In the genomic region with DNA sequence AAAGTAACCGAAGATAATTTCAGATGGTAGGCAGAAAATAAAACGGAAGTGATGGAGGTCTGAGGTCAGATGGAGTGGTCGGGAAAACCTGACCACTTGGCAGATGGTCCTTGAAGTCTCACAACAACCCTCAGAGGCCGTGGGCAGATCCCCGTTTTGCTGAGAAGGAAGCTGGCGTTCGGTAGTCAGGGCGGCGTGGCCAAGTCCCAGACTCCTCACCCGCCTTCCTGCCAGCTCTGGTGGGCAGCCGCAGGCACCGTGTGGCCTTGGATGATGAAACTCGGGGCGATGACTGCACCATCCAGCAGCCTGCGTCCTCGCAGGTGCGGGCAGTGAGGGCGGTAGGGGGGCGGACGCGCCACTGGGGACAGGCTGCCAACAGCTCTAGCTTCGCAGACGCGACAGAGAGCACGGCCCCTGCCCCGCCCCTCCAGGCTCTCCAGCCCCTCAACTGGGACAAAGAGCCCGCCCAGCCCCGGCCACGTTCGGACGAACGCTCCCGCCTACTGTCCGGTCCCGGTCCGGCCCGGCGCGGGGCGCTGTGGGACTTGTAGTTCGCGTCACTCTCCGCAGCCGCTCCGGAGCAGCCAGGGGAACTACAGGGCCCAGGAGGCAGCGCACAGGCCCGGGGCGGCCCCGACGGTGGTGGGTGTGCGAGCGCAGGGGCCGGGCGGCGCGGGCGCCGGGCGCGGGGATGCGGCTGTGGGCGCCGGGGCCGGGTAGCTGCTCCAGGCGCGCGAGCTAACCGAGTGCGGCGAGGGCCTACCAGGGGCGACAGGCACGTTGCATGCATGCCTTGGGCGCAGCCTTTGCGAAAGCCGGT, we compare ENCODE assay signal across 8 cellular contexts. TPM values are rescaled to one million over a fixed set of nuclear protein-coding genes. Genes with fewer than 3 reads are reported as not detected.
DNase-seq lines count a peak whose midpoint lies in the region; ATAC-seq and TF ChIP-seq lines count a peak whose summit lies in the region.

Gene GPT2 (plus strand): TSS at position 673 of the 823 bp plus-strand sequence. CDS start 354 bp downstream, outside the sequence.

- H3K4me1 ChIP-seq in esophagus muscularis mucosa (peaks cover 12 to 25% (median 20%) of the 10 kb centered on the region in 4 donors), muscle layer of duodenum (ENCODE audit: control insufficient read depth in 1 of 2, insufficient read depth in 2 of 2, low read length in 2 of 2) (peaks cover 0 to 5% of the 10 kb centered on the region in 2 donors)

- peak within 1 kb of the TSS; percentile 88 to 91 for H3K4me3 Mint-ChIP-seq in activated T-cell treated with anti-CD3 and anti-CD28 coated beads, Interleukin-2, amount 50 U/mL, for 72 hours

- TF ChIP-seq POLR2A in esophagus muscularis mucosa (IDR thresholded peaks at IDR 0.05; ENCODE audit: low read depth) = no peak

- TF ChIP-seq CTCF in esophagus muscularis mucosa (IDR thresholded peaks at IDR 0.05) = peak; percentile 21 to 32 (median 21)

- 0% methylated on average over 10 of the region's 75 CpGs for WGBS in esophagus muscularis mucosa

- no peak for TF ChIP-seq RAD21 in Ishikawa (IDR thresholded peaks at IDR 0.05; ENCODE audit: low read depth)

- H3K9me3 ChIP-seq in esophagus muscularis mucosa (no peaks in the 10 kb centered on the region), muscle layer of duodenum (ENCODE audit: control insufficient read depth in 1 of 2, low read length in 2 of 2) (no peaks in the 10 kb centered on the region)

- peaks cover 2 to 5% of the 10 kb centered on the region in 2 donors for H3K36me3 Mint-ChIP-seq in activated T-cell treated with anti-CD3 and anti-CD28 coated beads, Interleukin-2, amount 50 U/mL, for 72 hours (ENCODE audit: insufficient read depth in 2 of 2)

- peaks cover 34% of the 10 kb centered on the region for H3K27me3 Mint-ChIP-seq in activated T-cell treated with anti-CD3 and anti-CD28 coated beads, Interleukin-2, amount 50 U/mL, for 72 hours (ENCODE audit: low read depth)

- intact Hi-C loops in esophagus muscularis mucosa (cut with DNase I) = no loop called here

- H3K27ac ChIP-seq in esophagus muscularis mucosa (replicated peaks in 1 of 4) = peak within 1 kb of the TSS; percentile 65 to 80 (median 74)
- H3K27ac ChIP-seq in muscle layer of duodenum (ENCODE audit: low read length) = no peak within 1 kb of the TSS

- H3K27ac Mint-ChIP-seq in activated T-cell treated with anti-CD3 and anti-CD28 coated beads, Interleukin-2, amount 50 U/mL, for 72 hours = peak within 1 kb of the TSS; percentile 92

- TF ChIP-seq EP300 in Ishikawa (IDR thresholded peaks at IDR 0.05; ENCODE audit: borderline replicate concordance) (peak; percentile 28; the same call in 1 of the 2 replicates), esophagus muscularis mucosa (IDR thresholded peaks at IDR 0.05) (no peak)

- H3K27me3 ChIP-seq in esophagus muscularis mucosa (no peaks in the 10 kb centered on the region), muscle layer of duodenum (ENCODE audit: low read depth, low read length) (no peaks in the 10 kb centered on the region)

- H3K4me3 ChIP-seq in esophagus muscularis mucosa = peak within 1 kb of the TSS; percentile 83 to 94 (median 92)
- peak within 1 kb of the TSS; percentile 74 to 86 for H3K4me3 ChIP-seq in muscle layer of duodenum (ENCODE audit: low read depth in 1 of 2, low read length in 2 of 2)

- peak; percentile 97 for ATAC-seq in GM21619 (IDR thresholded peaks at IDR 0.05; ENCODE audit: unreplicated experiment)
- peak; percentile 95 to 96 for ATAC-seq in activated T-cell treated with anti-CD3 and anti-CD28 coated beads, Interleukin-2, amount 50 U/mL, for 72 hours (replicated peaks in 1 of 2)

- DNase-seq in DMS79 (lab: John Stamatoyannopoulos, UW) (peak; percentile 78), esophagus muscularis mucosa (ENCODE audit: extremely low spot score) (peak; percentile 97)
- DNase-seq in activated T-cell treated with anti-CD3 and anti-CD28 coated beads, Interleukin-2, amount 50 U/mL, for 72 hours = peak; percentile 92
- peak; percentile 48 for DNase-seq in stimulated activated CD8-positive, alpha-beta memory T cell treated with anti-CD3 and anti-CD28 coated beads, Interleukin-7, amount 100 ng/mL, for 24 hours (ENCODE audit: low read depth)

- H3K9me3 Mint-ChIP-seq in activated T-cell treated with anti-CD3 and anti-CD28 coated beads, Interleukin-2, amount 50 U/mL, for 72 hours = no peaks in the 10 kb centered on the region

- H3K4me1 Mint-ChIP-seq in activated T-cell treated with anti-CD3 and anti-CD28 coated beads, Interleukin-2, amount 50 U/mL, for 72 hours (ENCODE audit: low read depth) = peaks cover 17% of the 10 kb centered on the region

- H3K36me3 ChIP-seq in esophagus muscularis mucosa = no peaks in the 10 kb centered on the region
- H3K36me3 ChIP-seq in muscle layer of duodenum (ENCODE audit: control insufficient read depth in 1 of 2, insufficient read depth in 2 of 2, low read length in 2 of 2) = no peaks in the 10 kb centered on the region

TF ChIP-seq in Ishikawa, 13 proteins besides CTCF, POLR2A, EP300 and RAD21 (continues in another document):
- TF ChIP-seq NFIC (IDR thresholded peaks at IDR 0.05) (peak; percentile 32), TAF1 (IDR thresholded peaks at IDR 0.05; ENCODE audit: low read depth) (peak; percentile 70; the same call in 1 of the 2 replicates), MAX (IDR thresholded peaks at IDR 0.05) (peak; percentile 92), CEBPB (IDR thresholded peaks at IDR 0.05) (peak; percentile 77), TEAD4 (IDR thresholded peaks at IDR 0.05) (no peak), EGR1 (IDR thresholded peaks at IDR 0.05) (no peak)
- TF ChIP-seq, protein P1, sequence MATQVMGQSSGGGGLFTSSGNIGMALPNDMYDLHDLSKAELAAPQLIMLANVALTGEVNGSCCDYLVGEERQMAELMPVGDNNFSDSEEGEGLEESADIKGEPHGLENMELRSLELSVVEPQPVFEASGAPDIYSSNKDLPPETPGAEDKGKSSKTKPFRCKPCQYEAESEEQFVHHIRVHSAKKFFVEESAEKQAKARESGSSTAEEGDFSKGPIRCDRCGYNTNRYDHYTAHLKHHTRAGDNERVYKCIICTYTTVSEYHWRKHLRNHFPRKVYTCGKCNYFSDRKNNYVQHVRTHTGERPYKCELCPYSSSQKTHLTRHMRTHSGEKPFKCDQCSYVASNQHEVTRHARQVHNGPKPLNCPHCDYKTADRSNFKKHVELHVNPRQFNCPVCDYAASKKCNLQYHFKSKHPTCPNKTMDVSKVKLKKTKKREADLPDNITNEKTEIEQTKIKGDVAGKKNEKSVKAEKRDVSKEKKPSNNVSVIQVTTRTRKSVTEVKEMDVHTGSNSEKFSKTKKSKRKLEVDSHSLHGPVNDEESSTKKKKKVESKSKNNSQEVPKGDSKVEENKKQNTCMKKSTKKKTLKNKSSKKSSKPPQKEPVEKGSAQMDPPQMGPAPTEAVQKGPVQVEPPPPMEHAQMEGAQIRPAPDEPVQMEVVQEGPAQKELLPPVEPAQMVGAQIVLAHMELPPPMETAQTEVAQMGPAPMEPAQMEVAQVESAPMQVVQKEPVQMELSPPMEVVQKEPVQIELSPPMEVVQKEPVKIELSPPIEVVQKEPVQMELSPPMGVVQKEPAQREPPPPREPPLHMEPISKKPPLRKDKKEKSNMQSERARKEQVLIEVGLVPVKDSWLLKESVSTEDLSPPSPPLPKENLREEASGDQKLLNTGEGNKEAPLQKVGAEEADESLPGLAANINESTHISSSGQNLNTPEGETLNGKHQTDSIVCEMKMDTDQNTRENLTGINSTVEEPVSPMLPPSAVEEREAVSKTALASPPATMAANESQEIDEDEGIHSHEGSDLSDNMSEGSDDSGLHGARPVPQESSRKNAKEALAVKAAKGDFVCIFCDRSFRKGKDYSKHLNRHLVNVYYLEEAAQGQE (IDR thresholded peaks at IDR 0.05; ENCODE audit: low read depth) = no peak

TF ChIP-seq in PFSK-1, 5 proteins besides CTCF, POLR2A, EP300 and RAD21:
- TF ChIP-seq TAF1 (IDR thresholded peaks at IDR 0.05; ENCODE audit: borderline replicate concordance, insufficient read depth, low read length) = peak; percentile 43; the same call in 1 of the 2 replicates
- TF ChIP-seq FOXP2 (optimal IDR thresholded peaks at IDR 0.05; ENCODE audit: borderline replicate concordance, extremely low read depth, extremely low read length, insufficient read depth) = peak; percentile 87
- TF ChIP-seq POLR2AphosphoS5 (IDR thresholded peaks at IDR 0.05; ENCODE audit: low read depth, low read length) = 0 out of 2 replicates have a peak, but pooled peaks have one; percentile 59
- peak; percentile 56; the same call in 1 of the 2 replicates for TF ChIP-seq SIN3A (IDR thresholded peaks at IDR 0.05; ENCODE audit: borderline replicate concordance, insufficient read depth, low read length)
- TF ChIP-seq, protein P1 (IDR thresholded peaks at IDR 0.05; ENCODE audit: insufficient read depth in 1 of 2, low read depth in 2 of 2, low read length in 2 of 2) = 0 out of 4 replicates have a peak, but pooled peaks of 1 of the 2 experiments have one; percentile 28

RNA-seq across cellular contexts. Expression of gene GPT2, which starts in this region (rescaled TPM):
- polyA plus RNA-seq in PFSK-1 (2012; ENCODE audit: insufficient read length, low read depth) = 76.6 TPM
- total RNA-seq in activated T-cell treated with anti-CD3 and anti-CD28 coated beads, Interleukin-2, amount 50 U/mL, for 72 hours = 10 to 100 TPM; 36.5 to 38.2 TPM
- 1 to 10 TPM; 2.5 to 5.7 (median 3.6) TPM for total RNA-seq in esophagus muscularis mucosa

Comparison
In these comparisons a context has a peak if more than half of its experiments do, and no peak if none do; other contexts are left out.
1. RNA of gene GPT2 (total RNA-seq): 36.5 to 38.2 TPM in activated T-cell treated with anti-CD3 and anti-CD28 coated beads, Interleukin-2, amount 50 U/mL, for 72 hours; 2.5 to 5.7 TPM in esophagus muscularis mucosa; every median in the first group is over 4 times any median in the second.
2. Peak in every context shown above with its lines, with median percentiles within 50 percentile points of each other: DNase-seq.